8 cellular contexts compared by ENCODE assay signal in genomic region chr2:126655500-126656310, GRCh38. TPM values are rescaled to one million over a fixed set of nuclear protein-coding genes. Genes with fewer than 3 reads are reported as not detected.
A peak's percentile ranks its signal among the peaks of the same experiment; 100 is the strongest.
DNase-seq lines count a peak whose midpoint lies in the region; ATAC-seq and TF ChIP-seq lines count a peak whose summit lies in the region.

Gene GYPC (plus strand): TSS chr2:126656158. CDS start chr2:126656264, 106 bp downstream.

- no peaks in the 10 kb centered on the region for H3K36me3 ChIP-seq in SK-N-SH (replicated peaks in 1 of 2; ENCODE audit: control insufficient read depth in 1 of 2, insufficient read depth in 2 of 2, low read length in 1 of 2)

- CTCF ChIA-PET in activated naive CD4-positive, alpha-beta T cell treated with anti-CD3 and anti-CD28 coated beads for 36 hours (lab: Charles Lee): interaction anchor here (1.6 kb wide), 1 partner anchor 21 kb away, joined by 3 read pairs; no protein-coding TSS in a partner anchor
- CTCF ChIA-PET in SK-N-SH (lab: Yijun Ruan, JAX): no interaction called here

- TF ChIP-seq RAD21 in SK-N-SH (IDR thresholded peaks at IDR 0.05; ENCODE audit: low read length): no peak

- WGBS in SK-N-SH (ENCODE audit: low lambda C conversion rate): 50% methylated on average over 15 of the region's 38 CpGs

- H3K9me3 ChIP-seq in SK-N-SH: no peaks in the 10 kb centered on the region

- peaks cover 35% of the 10 kb centered on the region for H3K36me3 Mint-ChIP-seq in activated naive CD4-positive, alpha-beta T cell treated with anti-CD3 and anti-CD28 coated beads for 36 hours (ENCODE audit: low read depth)

- H3K27ac ChIP-seq in SK-N-SH (ENCODE audit: low read depth in 2 of 2, low read length in 1 of 2): no peak within 1 kb of the TSS

- H3K27me3 ChIP-seq in SK-N-SH (ENCODE audit: insufficient read depth): no peaks in the 10 kb centered on the region

- DNase-seq in GM12865 (ENCODE audit: low read depth) (peak; percentile 72), HCEC 1CT (peak; percentile 52), MV-4-11 (lab: John Stamatoyannopoulos, UW) (peak; percentile 35), glomerular endothelial cell (ENCODE audit: extremely low read depth, low read depth, low spot score) (no peak), omental fat pad (ENCODE audit: low spot score) (peak; percentile 62), SK-N-SH (no peak), NCI-H1694 (lab: John Stamatoyannopoulos, UW) (no peak)
- DNase-seq in activated naive CD4-positive, alpha-beta T cell treated with anti-CD3 and anti-CD28 coated beads for 36 hours: peak; percentile 68

- peaks cover 41% of the 10 kb centered on the region for H3K4me1 Mint-ChIP-seq in activated naive CD4-positive, alpha-beta T cell treated with anti-CD3 and anti-CD28 coated beads for 36 hours (ENCODE audit: low read depth)

- H3K4me3 ChIP-seq in GM12865 (ENCODE audit: low read depth, low read length): peak within 1 kb of the TSS; percentile 68
- no peak within 1 kb of the TSS for H3K4me3 ChIP-seq in SK-N-SH (ENCODE audit: low read depth in 2 of 2, low read length in 1 of 2)

- no peak within 1 kb of the TSS for H2AFZ ChIP-seq in SK-N-SH (ENCODE audit: low read depth)

- no peak within 1 kb of the TSS for H3K4me2 ChIP-seq in SK-N-SH

- peak; percentile 16 for ATAC-seq in omental fat pad (ENCODE audit: low FRiP score)

- H3K27me3 Mint-ChIP-seq in activated naive CD4-positive, alpha-beta T cell treated with anti-CD3 and anti-CD28 coated beads for 36 hours (ENCODE audit: low read depth): no peaks in the 10 kb centered on the region

- H3K79me2 ChIP-seq in SK-N-SH (ENCODE audit: insufficient read depth): no peaks in the 10 kb centered on the region

- no peaks in the 10 kb centered on the region for H3F3A ChIP-seq in SK-N-SH (replicated peaks; ENCODE audit: insufficient read depth)

- no peaks in the 10 kb centered on the region for H4K20me1 ChIP-seq in SK-N-SH (ENCODE audit: insufficient read depth)

- POLR2A ChIA-PET in SK-N-SH (lab: Yijun Ruan, JAX): no interaction called here

- peaks cover 8% of the 10 kb centered on the region for H3K9me3 Mint-ChIP-seq in activated naive CD4-positive, alpha-beta T cell treated with anti-CD3 and anti-CD28 coated beads for 36 hours

- no peak for TF ChIP-seq CTCF in GM12865 (IDR thresholded peaks at IDR 0.05; ENCODE audit: insufficient read depth, low read depth, low read length, missing control alignments)
- no peak for TF ChIP-seq CTCF in omental fat pad (IDR thresholded peaks at IDR 0.05)
- TF ChIP-seq CTCF in SK-N-SH (IDR thresholded peaks at IDR 0.05): no peak

- TF ChIP-seq EP300 in SK-N-SH (IDR thresholded peaks at IDR 0.05; ENCODE audit: borderline replicate concordance in 1 of 2, low read depth in 1 of 2, low read length in 1 of 2): no peak

- no peak within 1 kb of the TSS for H3K9ac ChIP-seq in SK-N-SH

- H3K4me3 Mint-ChIP-seq in activated naive CD4-positive, alpha-beta T cell treated with anti-CD3 and anti-CD28 coated beads for 36 hours: peak within 1 kb of the TSS; percentile 100

- intact Hi-C loops in activated naive CD4-positive, alpha-beta T cell treated with anti-CD3 and anti-CD28 coated beads for 36 hours (cut with micrococcal nuclease): loop anchor here (5.0 kb wide), 4 partner anchors 353 to 1372 kb away; partner anchors contain the start of genes MAP3K2 and SAP130

- H3K9me2 ChIP-seq in SK-N-SH: no peaks in the 10 kb centered on the region

- H3K4me1 ChIP-seq in SK-N-SH (ENCODE audit: control insufficient read depth in 1 of 2, insufficient read depth in 2 of 2, low read depth in 1 of 2, low read length in 1 of 2): no peaks in the 10 kb centered on the region; a peak in 1 of 4 replicates

- peak within 1 kb of the TSS; percentile 100 for H3K27ac Mint-ChIP-seq in activated naive CD4-positive, alpha-beta T cell treated with anti-CD3 and anti-CD28 coated beads for 36 hours

TF ChIP-seq in SK-N-SH, 30 proteins besides CTCF, POLR2A, EP300 and RAD21:
- no peak for TF ChIP-seq RXRA (IDR thresholded peaks at IDR 0.05; ENCODE audit: borderline replicate concordance, low read depth)
- TF ChIP-seq POLR2AphosphoS5 (IDR thresholded peaks at IDR 0.05; ENCODE audit: low read depth, low read length): no peak
- TF ChIP-seq SIN3A (IDR thresholded peaks at IDR 0.05; ENCODE audit: borderline replicate concordance, low read depth, low read length): no peak
- no peak for TF ChIP-seq USF2 (IDR thresholded peaks at IDR 0.05; ENCODE audit: borderline replicate concordance, low read depth, low read length)
- TF ChIP-seq TCF12 (IDR thresholded peaks at IDR 0.05): no peak
- TF ChIP-seq NFIC (IDR thresholded peaks at IDR 0.05; ENCODE audit: borderline replicate concordance): no peak
- TF ChIP-seq YY1 (IDR thresholded peaks at IDR 0.05; ENCODE audit: low read depth): no peak
- no peak for TF ChIP-seq REST (IDR thresholded peaks at IDR 0.05; ENCODE audit: low read depth, low read length)
- TF ChIP-seq TAF1 (IDR thresholded peaks at IDR 0.05; ENCODE audit: borderline replicate concordance, low read depth, low read length): no peak
- TF ChIP-seq RCOR1 (IDR thresholded peaks at IDR 0.05; ENCODE audit: low read length): no peak
- no peak for TF ChIP-seq FOXM1 (IDR thresholded peaks at IDR 0.05; ENCODE audit: low read depth)
- no peak for TF ChIP-seq FOSL2 (IDR thresholded peaks at IDR 0.05; ENCODE audit: borderline replicate concordance, low read depth)
- TF ChIP-seq RFX5 (IDR thresholded peaks at IDR 0.05; ENCODE audit: low read length): no peak
- TF ChIP-seq USF1 (IDR thresholded peaks at IDR 0.05; ENCODE audit: borderline replicate concordance, low read depth): no peak
- no peak for TF ChIP-seq FOXJ3 (CRISPR knock-in tag; IDR thresholded peaks at IDR 0.05)
- TF ChIP-seq MAX (IDR thresholded peaks at IDR 0.05; ENCODE audit: low read depth): no peak
- no peak for TF ChIP-seq CHD2 (IDR thresholded peaks at IDR 0.05; ENCODE audit: low read length, partially characterized antibody)
- TF ChIP-seq IRF3 (IDR thresholded peaks at IDR 0.05; ENCODE audit: low read depth, low read length): no peak
- TF ChIP-seq EZH2phosphoT487 (IDR thresholded peaks at IDR 0.05; ENCODE audit: borderline replicate concordance, low read depth): no peak

RNA-seq across cellular contexts. Expression of gene GYPC, which starts in this region (rescaled TPM):
- total RNA-seq in activated naive CD4-positive, alpha-beta T cell treated with anti-CD3 and anti-CD28 coated beads for 36 hours: 100 to 1,000 TPM; 150 to 155 TPM
- total RNA-seq in glomerular endothelial cell (308 and 393 TPM in 2 replicates), omental fat pad (100 to 1,000 TPM; 170 to 220 (median 171) TPM)
- polyA plus RNA-seq in SK-N-SH (2012; rRNA removed): not detected in 2 replicates
- not detected in 2 replicates for polyA plus RNA-seq in SK-N-SH (2012; cell fraction: cytosol; rRNA removed)
- polyA plus RNA-seq in SK-N-SH (2012; cell fraction: nucleus; rRNA removed): not detected in 2 replicates

Comparison
In these comparisons a context has a peak if more than half of its experiments do, and no peak if none do; other contexts are left out.
1. DNase-seq: peak in GM12865 (single experiment), HCEC 1CT (single experiment), MV-4-11 (single experiment), activated naive CD4-positive, alpha-beta T cell treated with anti-CD3 and anti-CD28 coated beads for 36 hours (single experiment) and omental fat pad (single experiment); none in glomerular endothelial cell (single experiment), SK-N-SH (single experiment) and NCI-H1694 (single experiment).